ENCODE assay signal across 21 cellular contexts in genomic region chr4:79979785-79980437, GRCh38.
DNase-seq lines count a peak whose midpoint lies in the region; ATAC-seq lines count a peak whose summit lies in the region.
"Had no signal": no experiment of that assay in that cellular context is flagged by ENCODE, and none has a peak within 500 bp of the region (broad histone marks: within the 10 kb centered on the region; RNA-seq: fewer than 3 reads in every experiment).

No MANE protein-coding gene starts in this region.

- no peaks in the 10 kb centered on the region for H3K27me3 Mint-ChIP-seq in activated naive CD8-positive, alpha-beta T cell treated with anti-CD3 and anti-CD28 coated beads, Interleukin-2, amount 50 U/mL, for 24 hours
- H3K27me3 Mint-ChIP-seq in activated naive CD8-positive, alpha-beta T cell treated with anti-CD3 and anti-CD28 coated beads for 36 hours: no peaks in the 10 kb centered on the region
- H3K27me3 Mint-ChIP-seq in activated T-helper 17 cell treated with anti-CD3 and anti-CD28 coated beads, Interleukin-2, amount 50 U/mL, for 72 hours: no peaks in the 10 kb centered on the region
- H3K27me3 Mint-ChIP-seq: CD4-positive, CD25-positive, alpha-beta regulatory T cell had no signal

- no peaks in the 10 kb centered on the region for H3K4me1 Mint-ChIP-seq in activated naive CD8-positive, alpha-beta T cell treated with anti-CD3 and anti-CD28 coated beads, Interleukin-2, amount 50 U/mL, for 24 hours
- H3K4me1 Mint-ChIP-seq in activated naive CD8-positive, alpha-beta T cell treated with anti-CD3 and anti-CD28 coated beads for 36 hours: no peaks in the 10 kb centered on the region
- peaks cover 10% of the 10 kb centered on the region for H3K4me1 Mint-ChIP-seq in activated T-helper 17 cell treated with anti-CD3 and anti-CD28 coated beads, Interleukin-2, amount 50 U/mL, for 72 hours
- peaks cover 5% of the 10 kb centered on the region for H3K4me1 Mint-ChIP-seq in stimulated activated effector memory CD8-positive, alpha-beta T cell treated with anti-CD3 and anti-CD28 coated beads, Interleukin-12 subunit alpha, Interleukin-12 subunit beta, amount 100 ng/mL, for 72 hours

- DNase-seq in activated naive CD8-positive, alpha-beta T cell treated with anti-CD3 and anti-CD28 coated beads, Interleukin-2, amount 50 U/mL, for 24 hours: no peak
- DNase-seq in activated naive CD8-positive, alpha-beta T cell treated with anti-CD3 and anti-CD28 coated beads for 36 hours: no peak
- DNase-seq in stimulated activated effector memory CD8-positive, alpha-beta T cell treated with anti-CD3 and anti-CD28 coated beads, Interleukin-12 subunit alpha, Interleukin-12 subunit beta, amount 100 ng/mL, for 72 hours (ENCODE audit: low spot score in 2 of 2): no peak
- no peak for DNase-seq in activated effector memory CD4-positive, alpha-beta T cell treated with Interleukin-2 at 50 U/mL for 16 hours
- DNase-seq in islet precursor cell: no peak
- DNase-seq: DMS153, DND-41, NCI-H1436, NCI-H187, NCI-H2081 treated with DMSO at 0.1 percent for 48 hours, NCI-H2171 treated with DMSO at 0.1 percent for 48 hours, NCI-H345, NCI-H524, NCI-H748 treated with DMSO at 0.1 percent for 48 hours, PC-3, Right ventricle myocardium superior had no signal

- peaks cover 26% of the 10 kb centered on the region for H3K36me3 Mint-ChIP-seq in activated naive CD8-positive, alpha-beta T cell treated with anti-CD3 and anti-CD28 coated beads, Interleukin-2, amount 50 U/mL, for 24 hours (ENCODE audit: low read depth)
- peaks cover 8% of the 10 kb centered on the region for H3K36me3 Mint-ChIP-seq in activated naive CD8-positive, alpha-beta T cell treated with anti-CD3 and anti-CD28 coated beads for 36 hours
- H3K36me3 Mint-ChIP-seq in activated T-helper 17 cell treated with anti-CD3 and anti-CD28 coated beads, Interleukin-2, amount 50 U/mL, for 72 hours (ENCODE audit: low read depth): peaks cover 87% of the 10 kb centered on the region
- peaks cover 67% of the 10 kb centered on the region for H3K36me3 Mint-ChIP-seq in stimulated activated effector memory CD8-positive, alpha-beta T cell treated with anti-CD3 and anti-CD28 coated beads, Interleukin-12 subunit alpha, Interleukin-12 subunit beta, amount 100 ng/mL, for 72 hours

- no peak overlapping the region for H3K4me3 Mint-ChIP-seq in activated naive CD8-positive, alpha-beta T cell treated with anti-CD3 and anti-CD28 coated beads, Interleukin-2, amount 50 U/mL, for 24 hours
- H3K4me3 Mint-ChIP-seq in activated naive CD8-positive, alpha-beta T cell treated with anti-CD3 and anti-CD28 coated beads for 36 hours: no peak overlapping the region
- no peak overlapping the region for H3K4me3 Mint-ChIP-seq in activated T-helper 17 cell treated with anti-CD3 and anti-CD28 coated beads, Interleukin-2, amount 50 U/mL, for 72 hours
- no peak overlapping the region for H3K4me3 Mint-ChIP-seq in stimulated activated effector memory CD8-positive, alpha-beta T cell treated with anti-CD3 and anti-CD28 coated beads, Interleukin-12 subunit alpha, Interleukin-12 subunit beta, amount 100 ng/mL, for 72 hours
- H3K4me3 Mint-ChIP-seq: CD4-positive, CD25-positive, alpha-beta regulatory T cell had no signal

- H3K27ac Mint-ChIP-seq in activated naive CD8-positive, alpha-beta T cell treated with anti-CD3 and anti-CD28 coated beads, Interleukin-2, amount 50 U/mL, for 24 hours: no peak overlapping the region
- no peak overlapping the region for H3K27ac Mint-ChIP-seq in activated naive CD8-positive, alpha-beta T cell treated with anti-CD3 and anti-CD28 coated beads for 36 hours
- H3K27ac Mint-ChIP-seq in activated T-helper 17 cell treated with anti-CD3 and anti-CD28 coated beads, Interleukin-2, amount 50 U/mL, for 72 hours: no peak overlapping the region
- H3K27ac Mint-ChIP-seq in stimulated activated effector memory CD8-positive, alpha-beta T cell treated with anti-CD3 and anti-CD28 coated beads, Interleukin-12 subunit alpha, Interleukin-12 subunit beta, amount 100 ng/mL, for 72 hours: no peak overlapping the region
- H3K27ac Mint-ChIP-seq: CD4-positive, CD25-positive, alpha-beta regulatory T cell had no signal

- no peaks in the 10 kb centered on the region for H3K9me3 Mint-ChIP-seq in activated naive CD8-positive, alpha-beta T cell treated with anti-CD3 and anti-CD28 coated beads, Interleukin-2, amount 50 U/mL, for 24 hours
- H3K9me3 Mint-ChIP-seq in activated naive CD8-positive, alpha-beta T cell treated with anti-CD3 and anti-CD28 coated beads for 36 hours: no peaks in the 10 kb centered on the region
- H3K9me3 Mint-ChIP-seq in activated T-helper 17 cell treated with anti-CD3 and anti-CD28 coated beads, Interleukin-2, amount 50 U/mL, for 72 hours: no peaks in the 10 kb centered on the region
- no peaks in the 10 kb centered on the region for H3K9me3 Mint-ChIP-seq in stimulated activated effector memory CD8-positive, alpha-beta T cell treated with anti-CD3 and anti-CD28 coated beads, Interleukin-12 subunit alpha, Interleukin-12 subunit beta, amount 100 ng/mL, for 72 hours
- H3K9me3 Mint-ChIP-seq: CD4-positive, CD25-positive, alpha-beta regulatory T cell had no signal

- ATAC-seq in activated naive CD8-positive, alpha-beta T cell treated with anti-CD3 and anti-CD28 coated beads, Interleukin-2, amount 50 U/mL, for 24 hours: peak; percentile 24
- ATAC-seq in GM21390 (IDR thresholded peaks at IDR 0.05; ENCODE audit: unreplicated experiment) (peak; percentile 68), GM18519 (IDR thresholded peaks at IDR 0.05; ENCODE audit: low FRiP score, unreplicated experiment) (no peak)
- ATAC-seq in activated T-helper 17 cell treated with anti-CD3 and anti-CD28 coated beads, Interleukin-2, amount 50 U/mL, for 72 hours (replicated peaks): peak; percentile 38
- ATAC-seq in stimulated activated effector memory CD8-positive, alpha-beta T cell treated with anti-CD3 and anti-CD28 coated beads, Interleukin-12 subunit alpha, Interleukin-12 subunit beta, amount 100 ng/mL, for 72 hours: peak; percentile 84
- ATAC-seq: HCT116, PC-3 had no signal
